17 cellular contexts compared by ENCODE assay signal in the genomic region with DNA sequence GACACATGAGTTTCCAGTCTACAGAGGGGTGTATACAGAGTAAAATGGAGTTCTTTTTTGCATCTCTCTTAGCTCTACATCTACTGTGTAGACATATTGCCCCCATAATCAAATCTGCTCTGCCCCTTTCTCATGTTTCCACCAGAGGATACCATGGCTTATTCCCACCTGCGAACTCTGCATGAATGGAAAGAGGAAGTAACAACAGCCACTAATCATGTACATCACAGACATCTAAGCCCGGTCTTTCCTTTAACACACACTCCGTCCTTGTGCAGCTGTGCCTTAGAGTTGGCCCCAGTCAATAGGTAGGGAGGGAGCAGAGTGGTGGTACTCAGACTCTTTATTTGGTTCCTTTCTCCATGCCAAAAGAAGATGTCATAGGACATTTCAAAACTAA.
"Had no signal": no experiment of that assay in that cellular context is flagged by ENCODE, and none has a peak within 500 bp of the region (broad histone marks: within the 10 kb centered on the region; RNA-seq: fewer than 3 reads in every experiment).

No MANE protein-coding gene starts in this region.

- H3K27me3 ChIP-seq: heart right ventricle, testis, tibial nerve, upper lobe of right lung had no signal

- H3K4me3 ChIP-seq: heart right ventricle, mucosa of descending colon, spleen, testis, tibial nerve, upper lobe of right lung had no signal

- DNase-seq: erythroblast; foreskin melanocyte; heart right ventricle; hypothalamus; kidney glomerular epithelial cell; mammary epithelial cell; mucosa of descending colon; naive thymus-derived CD8-positive, alpha-beta T cell; posterior cingulate gyrus; spleen; stimulated activated CD4-positive, alpha-beta T cell treated with anti-CD3 and anti-CD28 coated beads, Interleukin-15, amount 100 ng/mL, for 24 hours; stimulated activated CD4-positive, alpha-beta T cell treated with anti-CD3 and anti-CD28 coated beads, Interleukin-1b, Interleukin-23, amount 100 ng/mL, for 48 hours; stimulated activated CD4-positive, alpha-beta T cell treated with anti-CD3 and anti-CD28 coated beads, Interleukin-4, amount 100 ng/mL, for 24 hours; stimulated activated naive CD8-positive, alpha-beta T cell treated with anti-CD3 and anti-CD28 coated beads, Interleukin-15, amount 100 ng/mL, for 72 hours; testis; upper lobe of right lung had no signal

- H3K4me1 ChIP-seq: testis, tibial nerve, upper lobe of right lung had no signal

- H3K27ac ChIP-seq: heart right ventricle, spleen, testis, tibial nerve, upper lobe of right lung had no signal

- H3K36me3 ChIP-seq: heart right ventricle, spleen, tibial nerve, upper lobe of right lung had no signal

- H3K9me3 ChIP-seq: heart right ventricle, mucosa of descending colon, spleen, testis, tibial nerve, upper lobe of right lung had no signal
